ENCODE assay signal across 9 cellular contexts in genomic region chr6:8059129-8059528, GRCh38. TPM values are rescaled to one million over a fixed set of nuclear protein-coding genes. Genes with fewer than 3 reads are reported as not detected.
DNase-seq lines count a peak whose midpoint lies in the region; ATAC-seq and TF ChIP-seq lines count a peak whose summit lies in the region.
"Had no signal": no experiment of that assay in that cellular context is flagged by ENCODE, and none has a peak within 500 bp of the region (broad histone marks: within the 10 kb centered on the region; RNA-seq: fewer than 3 reads in every experiment).

No MANE protein-coding gene starts in this region.

- ATAC-seq in HG02588 (IDR thresholded peaks at IDR 0.05; ENCODE audit: unreplicated experiment) = no peak

- H3K4me1 Mint-ChIP-seq in progenitor cell of endocrine pancreas (ENCODE audit: low read depth) = peaks cover 8% of the 10 kb centered on the region

- no peak overlapping the region for H3K27ac Mint-ChIP-seq in progenitor cell of endocrine pancreas

- H3K36me3 Mint-ChIP-seq in progenitor cell of endocrine pancreas (ENCODE audit: insufficient read depth) = peaks cover 12% of the 10 kb centered on the region

- intact Hi-C loops in head of caudate nucleus (cut with DNase I) = no loop called here

- no peak overlapping the region for H3K4me3 Mint-ChIP-seq in progenitor cell of endocrine pancreas (ENCODE audit: low read depth)

- H3K9me3 Mint-ChIP-seq in progenitor cell of endocrine pancreas (ENCODE audit: low read depth) = no peaks in the 10 kb centered on the region

- peak; percentile 38 for DNase-seq in NCI-H748 (lab: John Stamatoyannopoulos, UW; ENCODE audit: unreplicated experiment)
- DNase-seq in NCI-H748 treated with DMSO at 0.1 percent for 48 hours (lab: John Stamatoyannopoulos, UW) = no peak
- peak; percentile 60 for DNase-seq in NAMALWA (ENCODE audit: low spot score)
- DNase-seq in dermis blood vessel endothelial cell = peak; percentile 70
- DNase-seq in progenitor cell of endocrine pancreas (ENCODE audit: low spot score, unreplicated experiment) = no peak
- DNase-seq in GDM1 (lab: John Stamatoyannopoulos, UW) = no peak
- no peak for DNase-seq in head of caudate nucleus
- DNase-seq: stimulated activated CD4-positive, alpha-beta T cell treated with anti-CD3 and anti-CD28 coated beads, Interleukin-1b, Interleukin-23, amount 100 ng/mL, for 48 hours had no signal

- peak; percentile 34 for TF ChIP-seq CTCF in progenitor cell of endocrine pancreas (IDR thresholded peaks at IDR 0.05; ENCODE audit: unreplicated experiment)

- H3K27me3 Mint-ChIP-seq in progenitor cell of endocrine pancreas = no peaks in the 10 kb centered on the region

RNA-seq across cellular contexts. Expression of gene BLOC1S5, which starts 5.1 kb away (rescaled TPM):
- 23.1 and 23.7 TPM in 2 replicates for total RNA-seq in dermis blood vessel endothelial cell
- 24.4 and 26.4 TPM in 2 replicates for total RNA-seq in progenitor cell of endocrine pancreas

RNA-seq across cellular contexts. Expression of gene EEF1E1, which starts 43.2 kb away (rescaled TPM):
- total RNA-seq in dermis blood vessel endothelial cell (64.0 and 99.4 TPM in 2 replicates), progenitor cell of endocrine pancreas (35.8 and 43.3 TPM in 2 replicates)

Comparison
In these comparisons a context has a peak if more than half of its experiments do, and no peak if none do; other contexts are left out.
1. DNase-seq: peak in NCI-H748 (single experiment), NAMALWA (single experiment) and dermis blood vessel endothelial cell (single experiment); none in NCI-H748 treated with DMSO at 0.1 percent for 48 hours (single experiment), progenitor cell of endocrine pancreas (single experiment), GDM1 (single experiment) and head of caudate nucleus (0 of 42).